8 cellular contexts compared by ENCODE assay signal in the genomic region with DNA sequence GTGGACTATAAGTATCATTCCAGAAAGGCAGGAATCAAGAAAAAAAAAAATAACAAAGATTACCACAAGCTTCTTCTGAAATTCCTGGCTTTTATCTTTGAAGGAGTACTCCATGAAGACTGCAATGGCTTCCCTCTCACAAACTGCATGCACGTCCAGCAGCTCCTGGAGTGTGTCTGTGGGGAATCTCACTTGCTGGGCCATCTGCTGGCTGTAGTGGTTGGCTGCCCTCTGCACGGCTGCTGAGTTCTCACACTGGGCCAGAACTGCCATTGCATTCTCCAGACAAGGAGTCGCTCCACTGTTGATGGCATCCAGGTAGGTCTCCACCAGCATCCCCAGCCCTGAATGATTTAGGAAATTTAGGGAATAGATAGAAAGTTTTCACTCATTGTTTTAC. TPM values are rescaled to one million over a fixed set of nuclear protein-coding genes. Genes with fewer than 3 reads are reported as not detected.
DNase-seq lines count a peak whose midpoint lies in the region; FAIRE-seq and TF ChIP-seq lines count a peak whose summit lies in the region.

No MANE protein-coding gene starts in this region.

- DNase-seq in NCI-H146 (lab: John Stamatoyannopoulos, UW) (peak; percentile 1), NCI-H146 treated with DMSO at 0.1 percent for 48 hours (lab: John Stamatoyannopoulos, UW; ENCODE audit: unreplicated experiment) (no peak), brain microvascular endothelial cell (peak; percentile 22), kidney (peak; percentile 64), thyroid gland (peak; percentile 37 to 48), vagina (ENCODE audit: extremely low spot score in 2 of 2) (no peak), NAMALWA (ENCODE audit: low spot score) (no peak)
- no peak for DNase-seq in activated CD4-positive, CD25-positive, alpha-beta regulatory T cell (lab: John Stamatoyannopoulos, UW)

- H3K4me3 ChIP-seq in brain microvascular endothelial cell (ENCODE audit: low read depth, low read length) (no peak overlapping the region), kidney (ENCODE audit: low read length in 2 of 2) (no peak overlapping the region), thyroid gland (replicated peaks in 1 of 3) (no peak overlapping the region), vagina (no peak overlapping the region)

- H3K9ac ChIP-seq in kidney (ENCODE audit: low read length in 2 of 2) = no peak overlapping the region

- TF ChIP-seq POLR2A in thyroid gland (IDR thresholded peaks at IDR 0.05) (no peak), vagina (IDR thresholded peaks at IDR 0.05) (no peak)

- H3K4me1 ChIP-seq in kidney (ENCODE audit: control insufficient read depth in 1 of 2, insufficient read depth in 1 of 2, low read depth in 1 of 2, low read length in 2 of 2) = no peaks in the 10 kb centered on the region
- H3K4me1 ChIP-seq in thyroid gland = no peaks in the 10 kb centered on the region
- H3K4me1 ChIP-seq in vagina = no peaks in the 10 kb centered on the region

- peak; percentile 59 for TF ChIP-seq CTCF in brain microvascular endothelial cell (IDR thresholded peaks at IDR 0.05; ENCODE audit: low read depth, low read length, missing control alignments)
- TF ChIP-seq CTCF in kidney (IDR thresholded peaks at IDR 0.05; ENCODE audit: borderline replicate concordance, extremely low read depth, insufficient read depth) = peak; percentile 15
- TF ChIP-seq CTCF in thyroid gland (IDR thresholded peaks at IDR 0.05) = peak in 2 of 6 experiments; percentile 12 to 26
- no peak for TF ChIP-seq CTCF in vagina (IDR thresholded peaks at IDR 0.05)

- H3K27ac ChIP-seq in brain microvascular endothelial cell = no peak overlapping the region
- no peak overlapping the region for H3K27ac ChIP-seq in kidney (ENCODE audit: low read depth in 2 of 2, low read length in 2 of 2)
- no peak overlapping the region for H3K27ac ChIP-seq in thyroid gland
- H3K27ac ChIP-seq in vagina = no peak overlapping the region

- FAIRE-seq in kidney (lab: Jason Lieb, UNC) = no peak

- 35 to 58% methylated on average over 3 of the region's 3 CpGs for WGBS in thyroid gland, 2 donors

- H3K36me3 ChIP-seq in brain microvascular endothelial cell (replicated peaks) (no peaks in the 10 kb centered on the region), kidney (ENCODE audit: control insufficient read depth in 1 of 2, insufficient read depth in 2 of 2, low read length in 2 of 2) (no peaks in the 10 kb centered on the region), thyroid gland (no peaks in the 10 kb centered on the region), vagina (no peaks in the 10 kb centered on the region)

- intact Hi-C loops in kidney (cut with DNase I) (no loop called here), thyroid gland (cut with DNase I) (no loop called here), vagina (cut with DNase I) (no loop called here)

- in situ Hi-C loops in brain microvascular endothelial cell (cut with HindIII; ENCODE audit: low pct_ligation_motif_present, low sequenced_read_pairs) = no loop called here

- no peaks in the 10 kb centered on the region for H3K9me3 ChIP-seq in kidney (ENCODE audit: control insufficient read depth in 1 of 2, low read length in 2 of 2)
- H3K9me3 ChIP-seq in thyroid gland = no peaks in the 10 kb centered on the region
- H3K9me3 ChIP-seq in vagina = no peaks in the 10 kb centered on the region

- H3K27me3 ChIP-seq in brain microvascular endothelial cell (replicated peaks) = no peaks in the 10 kb centered on the region
- no peaks in the 10 kb centered on the region for H3K27me3 ChIP-seq in thyroid gland
- H3K27me3 ChIP-seq in vagina = no peaks in the 10 kb centered on the region

RNA-seq across cellular contexts. Expression of a gene that starts 23.3 kb away (rescaled TPM):
- total RNA-seq in kidney (41.8 TPM), thyroid gland (10 to 100 TPM; 11.0 to 44.3 (median 17.2) TPM), vagina (59.4 TPM)
- 30.1 TPM for polyA plus RNA-seq in kidney (ENCODE audit: insufficient read depth, low read depth, low replicate concordance)

RNA-seq across cellular contexts. Expression of a gene that starts 26.6 kb away (rescaled TPM):
- not detected for total RNA-seq in kidney
- not detected for polyA plus RNA-seq in kidney (ENCODE audit: insufficient read depth, low read depth, low replicate concordance)
- not detected for total RNA-seq in thyroid gland
- total RNA-seq in vagina = not detected

RNA-seq across cellular contexts. Expression of a gene that starts 49.5 kb away (rescaled TPM):
- total RNA-seq in kidney = 9.0 TPM
- polyA plus RNA-seq in kidney (ENCODE audit: insufficient read depth, low read depth, low replicate concordance) = 11.0 TPM
- 10 to 100 TPM in 2 of 4 donors, 1 to 10 TPM in 2; 2.5 to 11.0 (median 8.7) TPM for total RNA-seq in thyroid gland
- 8.3 TPM for total RNA-seq in vagina

Comparison
In these comparisons a context has a peak if more than half of its experiments do, and no peak if none do; other contexts are left out.
1. DNase-seq: peak in NCI-H146 (single experiment), brain microvascular endothelial cell (single experiment), kidney (single experiment) and thyroid gland (2 of 2); none in NCI-H146 treated with DMSO at 0.1 percent for 48 hours (single experiment), vagina (0 of 2), NAMALWA (single experiment) and activated CD4-positive, CD25-positive, alpha-beta regulatory T cell (0 of 4).
2. CTCF ChIP-seq: peak in brain microvascular endothelial cell (single experiment) and kidney (single experiment); none in vagina (0 of 3).